In genomic region chr2:101124684-101125366, GRCh38 we compare ENCODE assay signal across 10 cellular contexts. TPM values are rescaled to one million over a fixed set of nuclear protein-coding genes. Genes with fewer than 3 reads are reported as not detected.
DNase-seq lines count a peak whose midpoint lies in the region; ATAC-seq, FAIRE-seq and TF ChIP-seq lines count a peak whose summit lies in the region.
"Had no signal": no experiment of that assay in that cellular context is flagged by ENCODE, and none has a peak within 500 bp of the region (broad histone marks: within the 10 kb centered on the region; RNA-seq: fewer than 3 reads in every experiment).

No MANE protein-coding gene starts in this region.

- H3K9me3 ChIP-seq in body of pancreas (no peaks in the 10 kb centered on the region), small intestine (ENCODE audit: control insufficient read depth, low read depth) (no peaks in the 10 kb centered on the region)

- no peak overlapping the region for H3K4me3 ChIP-seq in body of pancreas
- no peak overlapping the region for H3K4me3 ChIP-seq in small intestine (ENCODE audit: low read depth in 1 of 2, low read length in 2 of 2)

- CTCF ChIA-PET in activated CD8-positive, alpha-beta T cell treated with anti-CD3 and anti-CD28 coated beads for 36 hours (lab: Charles Lee) = no interaction called here

- H3K4me1 Mint-ChIP-seq in activated CD8-positive, alpha-beta T cell treated with anti-CD3 and anti-CD28 coated beads for 36 hours (ENCODE audit: low read depth) = peaks cover 20% of the 10 kb centered on the region
- H3K4me1 Mint-ChIP-seq in activated T-helper 1 cell treated with anti-CD3 and anti-CD28 coated beads, Interleukin-12 subunit alpha, Interleukin-12 subunit beta, Interleukin-2, Interleukin-4 antibody, amounts not matched to agents 30 ng/mL and 10 ng/mL and 1 ng/mL, durations not matched to agents 14 hours and 24 hours and 36 hours (ENCODE audit: low read depth) = peaks cover 7% of the 10 kb centered on the region

- TF ChIP-seq CTCF in body of pancreas (IDR thresholded peaks at IDR 0.05) = no peak
- TF ChIP-seq CTCF in activated CD8-positive, alpha-beta T cell treated with anti-CD3 and anti-CD28 coated beads for 36 hours (IDR thresholded peaks at IDR 0.05) = no peak

- no peaks in the 10 kb centered on the region for H3K36me3 ChIP-seq in body of pancreas (replicated peaks in 1 of 2; ENCODE audit: insufficient read depth in 1 of 2, low read depth in 2 of 2)
- no peaks in the 10 kb centered on the region for H3K36me3 ChIP-seq in small intestine (ENCODE audit: control insufficient read depth in 2 of 2, insufficient read depth in 2 of 2, low read length in 2 of 2)

- peak; percentile 93 for FAIRE-seq in H54 (lab: Jason Lieb, UNC)
- no peak for FAIRE-seq in small intestine (lab: Jason Lieb, UNC)

- DNase-seq in H54 (ENCODE audit: insufficient read length, low spot score) (peak; percentile 72), body of pancreas (peak; percentile 64 to 80 (median 73)), iPS-NIHi11 (ENCODE audit: low spot score) (peak; percentile 41), small intestine (peak; percentile 87), NCI-H146 treated with DMSO at 0.1 percent for 48 hours (lab: John Stamatoyannopoulos, UW; ENCODE audit: unreplicated experiment) (no peak)
- DNase-seq in activated CD8-positive, alpha-beta T cell treated with anti-CD3 and anti-CD28 coated beads for 36 hours = no peak
- DNase-seq in activated T-helper 1 cell treated with anti-CD3 and anti-CD28 coated beads, Interleukin-12 subunit alpha, Interleukin-12 subunit beta, Interleukin-2, Interleukin-4 antibody, amounts not matched to agents 30 ng/mL and 10 ng/mL and 1 ng/mL, durations not matched to agents 14 hours and 24 hours and 36 hours (ENCODE audit: low spot score) = no peak
- DNase-seq: activated naive CD8-positive, alpha-beta T cell treated with anti-CD3 and anti-CD28 coated beads for 36 hours; MM.1S had no signal

- no peaks in the 10 kb centered on the region for H3K9me3 Mint-ChIP-seq in activated CD8-positive, alpha-beta T cell treated with anti-CD3 and anti-CD28 coated beads for 36 hours
- no peaks in the 10 kb centered on the region for H3K9me3 Mint-ChIP-seq in activated T-helper 1 cell treated with anti-CD3 and anti-CD28 coated beads, Interleukin-12 subunit alpha, Interleukin-12 subunit beta, Interleukin-2, Interleukin-4 antibody, amounts not matched to agents 30 ng/mL and 10 ng/mL and 1 ng/mL, durations not matched to agents 14 hours and 24 hours and 36 hours
- H3K9me3 Mint-ChIP-seq: activated naive CD8-positive, alpha-beta T cell treated with anti-CD3 and anti-CD28 coated beads for 36 hours had no signal

- no peaks in the 10 kb centered on the region for H3K36me3 Mint-ChIP-seq in activated CD8-positive, alpha-beta T cell treated with anti-CD3 and anti-CD28 coated beads for 36 hours (ENCODE audit: low read depth)
- H3K36me3 Mint-ChIP-seq in activated T-helper 1 cell treated with anti-CD3 and anti-CD28 coated beads, Interleukin-12 subunit alpha, Interleukin-12 subunit beta, Interleukin-2, Interleukin-4 antibody, amounts not matched to agents 30 ng/mL and 10 ng/mL and 1 ng/mL, durations not matched to agents 14 hours and 24 hours and 36 hours (ENCODE audit: low read depth) = no peaks in the 10 kb centered on the region
- H3K36me3 Mint-ChIP-seq: activated naive CD8-positive, alpha-beta T cell treated with anti-CD3 and anti-CD28 coated beads for 36 hours had no signal

- intact Hi-C loops in body of pancreas (cut with DNase I) = no loop called here
- intact Hi-C loops in activated CD8-positive, alpha-beta T cell treated with anti-CD3 and anti-CD28 coated beads for 36 hours (cut with micrococcal nuclease) = no loop called here
- intact Hi-C loops in activated T-helper 1 cell treated with anti-CD3 and anti-CD28 coated beads, Interleukin-12 subunit alpha, Interleukin-12 subunit beta, Interleukin-2, Interleukin-4 antibody, amounts not matched to agents 30 ng/mL and 10 ng/mL and 1 ng/mL, durations not matched to agents 14 hours and 24 hours and 36 hours (cut with micrococcal nuclease) = no loop called here

- peak; percentile 39 for ATAC-seq in body of pancreas
- ATAC-seq in GM19467 (IDR thresholded peaks at IDR 0.05; ENCODE audit: unreplicated experiment) = no peak
- ATAC-seq in activated CD8-positive, alpha-beta T cell treated with anti-CD3 and anti-CD28 coated beads for 36 hours = no peak

- 36 to 37% methylated on average over 7 of the region's 7 CpGs for WGBS in body of pancreas, 2 donors
- 37 to 47% (median 42%) methylated on average over 7 of the region's 7 CpGs for WGBS in small intestine, 3 donors

- H3K4me1 ChIP-seq in body of pancreas = peaks cover 93% of the 10 kb centered on the region
- H3K4me1 ChIP-seq in small intestine (ENCODE audit: control insufficient read depth in 2 of 2, insufficient read depth in 1 of 2, low read depth in 1 of 2, low read length in 1 of 2) = peaks cover 13 to 23% of the 10 kb centered on the region in 2 donors

- TF ChIP-seq POLR2A in H54 (IDR thresholded peaks at IDR 0.05; ENCODE audit: low read depth, low read length) (no peak), body of pancreas (IDR thresholded peaks at IDR 0.05) (peak in 1 of 3 donors; percentile 12)

- H3K27me3 ChIP-seq in body of pancreas = no peaks in the 10 kb centered on the region
- H3K27me3 ChIP-seq in small intestine (ENCODE audit: control insufficient read depth in 2 of 2, insufficient read depth in 2 of 2, low read length in 2 of 2) = no peaks in the 10 kb centered on the region

- H3K27ac ChIP-seq in body of pancreas (peak overlapping the region; percentile 73 to 74 (median 73)), small intestine (ENCODE audit: low read depth in 1 of 2, low read length in 1 of 2) (peak overlapping the region; percentile 41 to 83)

- H3K4me3 Mint-ChIP-seq in activated CD8-positive, alpha-beta T cell treated with anti-CD3 and anti-CD28 coated beads for 36 hours = no peak overlapping the region
- H3K4me3 Mint-ChIP-seq in activated T-helper 1 cell treated with anti-CD3 and anti-CD28 coated beads, Interleukin-12 subunit alpha, Interleukin-12 subunit beta, Interleukin-2, Interleukin-4 antibody, amounts not matched to agents 30 ng/mL and 10 ng/mL and 1 ng/mL, durations not matched to agents 14 hours and 24 hours and 36 hours = no peak overlapping the region
- H3K4me3 Mint-ChIP-seq: activated naive CD8-positive, alpha-beta T cell treated with anti-CD3 and anti-CD28 coated beads for 36 hours had no signal

- no peaks in the 10 kb centered on the region for H3K27me3 Mint-ChIP-seq in activated CD8-positive, alpha-beta T cell treated with anti-CD3 and anti-CD28 coated beads for 36 hours
- peaks cover 4% of the 10 kb centered on the region for H3K27me3 Mint-ChIP-seq in activated T-helper 1 cell treated with anti-CD3 and anti-CD28 coated beads, Interleukin-12 subunit alpha, Interleukin-12 subunit beta, Interleukin-2, Interleukin-4 antibody, amounts not matched to agents 30 ng/mL and 10 ng/mL and 1 ng/mL, durations not matched to agents 14 hours and 24 hours and 36 hours (ENCODE audit: insufficient read depth)

- no peak overlapping the region for H3K27ac Mint-ChIP-seq in activated CD8-positive, alpha-beta T cell treated with anti-CD3 and anti-CD28 coated beads for 36 hours
- no peak overlapping the region for H3K27ac Mint-ChIP-seq in activated T-helper 1 cell treated with anti-CD3 and anti-CD28 coated beads, Interleukin-12 subunit alpha, Interleukin-12 subunit beta, Interleukin-2, Interleukin-4 antibody, amounts not matched to agents 30 ng/mL and 10 ng/mL and 1 ng/mL, durations not matched to agents 14 hours and 24 hours and 36 hours
- H3K27ac Mint-ChIP-seq: activated naive CD8-positive, alpha-beta T cell treated with anti-CD3 and anti-CD28 coated beads for 36 hours had no signal

- POLR2A ChIA-PET in activated CD8-positive, alpha-beta T cell treated with anti-CD3 and anti-CD28 coated beads for 36 hours (lab: Charles Lee) = no interaction called here

RNA-seq across cellular contexts. Expression of gene TBC1D8, which starts 26.4 kb away (rescaled TPM):
- total RNA-seq in body of pancreas = 100 to 1,000 TPM in 1 of 2 donors, 10 to 100 TPM in 1; 63.8 to 111 TPM
- polyA plus RNA-seq in small intestine = 100 to 1,000 TPM in 1 of 3 donors, 10 to 100 TPM in 2; 12.6 to 113 (median 43.0) TPM
- total RNA-seq in activated CD8-positive, alpha-beta T cell treated with anti-CD3 and anti-CD28 coated beads for 36 hours = 1 to 10 TPM; 3.2 to 3.3 TPM
- 0.91 and 1.1 TPM in 2 replicates for total RNA-seq in activated T-helper 1 cell treated with anti-CD3 and anti-CD28 coated beads, Interleukin-12 subunit alpha, Interleukin-12 subunit beta, Interleukin-2, Interleukin-4 antibody, amounts not matched to agents 30 ng/mL and 10 ng/mL and 1 ng/mL, durations not matched to agents 14 hours and 24 hours and 36 hours

Comparison
In these comparisons a context has a peak if more than half of its experiments do, and no peak if none do; other contexts are left out.
1. DNase-seq: peak in H54 (single experiment), body of pancreas (4 of 4), iPS-NIHi11 (single experiment) and small intestine (single experiment); none in activated CD8-positive, alpha-beta T cell treated with anti-CD3 and anti-CD28 coated beads for 36 hours (single experiment), activated T-helper 1 cell treated with anti-CD3 and anti-CD28 coated beads, Interleukin-12 subunit alpha, Interleukin-12 subunit beta, Interleukin-2, Interleukin-4 antibody, amounts not matched to agents 30 ng/mL and 10 ng/mL and 1 ng/mL, durations not matched to agents 14 hours and 24 hours and 36 hours (single experiment) and NCI-H146 treated with DMSO at 0.1 percent for 48 hours (single experiment).
2. RNA of gene TBC1D8, which starts 26.4 kb away (total RNA-seq): 63.8 to 111 TPM in body of pancreas; 3.2 to 3.3 TPM in activated CD8-positive, alpha-beta T cell treated with anti-CD3 and anti-CD28 coated beads for 36 hours and 0.91 to 1.1 TPM in activated T-helper 1 cell treated with anti-CD3 and anti-CD28 coated beads, Interleukin-12 subunit alpha, Interleukin-12 subunit beta, Interleukin-2, Interleukin-4 antibody, amounts not matched to agents 30 ng/mL and 10 ng/mL and 1 ng/mL, durations not matched to agents 14 hours and 24 hours and 36 hours; every median in the first group is over 10 times any median in the second.